16 cellular contexts compared by ENCODE assay signal in genomic region chr5:158877124-158877581, GRCh38.
DNase-seq lines count a peak whose midpoint lies in the region; ATAC-seq and TF ChIP-seq lines count a peak whose summit lies in the region.
"Had no signal": no experiment of that assay in that cellular context is flagged by ENCODE, and none has a peak within 500 bp of the region (broad histone marks: within the 10 kb centered on the region; RNA-seq: fewer than 3 reads in every experiment).

No MANE protein-coding gene starts in this region.

- H3K27ac ChIP-seq in ACC112 (ENCODE audit: low read depth, low read length) (peak overlapping the region; percentile 83), Karpas-422 (ENCODE audit: low read length) (peak overlapping the region; percentile 98), neural cell (ENCODE audit: low read length) (peak overlapping the region; percentile 4)
- H3K27ac ChIP-seq: epithelial cell of prostate had no signal

- DNase-seq in Karpas-422 (peak; percentile 65), dermis blood vessel endothelial cell (peak; percentile 10), activated gamma-delta T cell (lab: John Stamatoyannopoulos, UW) (no peak), hypothalamus (lab: John Stamatoyannopoulos, UW) (no peak)
- DNase-seq in activated T-cell treated with anti-CD3 and anti-CD28 coated beads, Interleukin-2, amount 50 U/mL, for 4 hours, result no peak
- DNase-seq: activated CD8-positive, alpha-beta T cell treated with anti-CD3 and anti-CD28 coated beads, Interleukin-2, amount 10 ng/mL, durations not matched to agents 7 days and 5 days; DMS53; NCI-H2081; occipital lobe; stimulated activated CD4-positive, alpha-beta T cell treated with anti-CD3 and anti-CD28 coated beads, Interleukin-15, amount 100 ng/mL, for 24 hours; transverse colon had no signal

- H3K4me3 ChIP-seq in ACC112 (ENCODE audit: low read depth, low read length) (peak overlapping the region; percentile 15; the same call in 1 of the 2 replicates), Karpas-422 (ENCODE audit: low read length) (peak overlapping the region; percentile 54; the same call in 1 of the 2 replicates), neural cell (ENCODE audit: low read length) (no peak overlapping the region)
- H3K4me3 ChIP-seq: transverse colon had no signal

- H3K36me3 Mint-ChIP-seq in activated T-cell treated with anti-CD3 and anti-CD28 coated beads, Interleukin-2, amount 50 U/mL, for 4 hours (ENCODE audit: insufficient read depth), result peaks cover 2% of the 10 kb centered on the region

- H3K9me3 ChIP-seq in Karpas-422 (ENCODE audit: low read length) (no peaks in the 10 kb centered on the region), neural cell (ENCODE audit: low read length) (no peaks in the 10 kb centered on the region)
- H3K9me3 ChIP-seq: transverse colon had no signal

- H4K20me1 ChIP-seq in Karpas-422 (ENCODE audit: insufficient read depth, low read depth, low read length) (no peaks in the 10 kb centered on the region), neural cell (ENCODE audit: insufficient read depth) (no peaks in the 10 kb centered on the region)

- no peak for TF ChIP-seq RAD21 in neural cell (conservative IDR thresholded peaks at IDR 0.05)

- no peaks in the 10 kb centered on the region for H3K9me3 Mint-ChIP-seq in activated T-cell treated with anti-CD3 and anti-CD28 coated beads, Interleukin-2, amount 50 U/mL, for 4 hours
- H3K9me3 Mint-ChIP-seq: central memory CD8-positive, alpha-beta T cell had no signal

- H3K36me3 ChIP-seq in ACC112 (ENCODE audit: insufficient read depth, low read length), result no peaks in the 10 kb centered on the region
- no peaks in the 10 kb centered on the region for H3K36me3 ChIP-seq in Karpas-422 (ENCODE audit: insufficient read depth, low read length)
- H3K36me3 ChIP-seq in neural cell (ENCODE audit: insufficient read depth, low read length), result no peaks in the 10 kb centered on the region
- H3K36me3 ChIP-seq: transverse colon had no signal

- no peak overlapping the region for H3K4me3 Mint-ChIP-seq in activated T-cell treated with anti-CD3 and anti-CD28 coated beads, Interleukin-2, amount 50 U/mL, for 4 hours
- H3K4me3 Mint-ChIP-seq: activated CD8-positive, alpha-beta T cell treated with anti-CD3 and anti-CD28 coated beads, Interleukin-2, amount 10 ng/mL, durations not matched to agents 7 days and 5 days; central memory CD8-positive, alpha-beta T cell had no signal

- peaks cover 10% of the 10 kb centered on the region for H3F3A ChIP-seq in neural cell (ENCODE audit: insufficient read depth, low read length, poor library complexity, severe bottlenecking)

- peaks cover 30% of the 10 kb centered on the region for H3K4me1 Mint-ChIP-seq in activated T-cell treated with anti-CD3 and anti-CD28 coated beads, Interleukin-2, amount 50 U/mL, for 4 hours (ENCODE audit: low read depth)

- H2AFZ ChIP-seq in ACC112 (ENCODE audit: low read length, unreplicated experiment), result peak overlapping the region; percentile 42
- no peak overlapping the region for H2AFZ ChIP-seq in Karpas-422 (ENCODE audit: low read length)
- H2AFZ ChIP-seq in neural cell (ENCODE audit: low read depth, low read length), result no peak overlapping the region

- H3K4me2 ChIP-seq in Karpas-422 (ENCODE audit: low read depth, low read length, poor library complexity, severe bottlenecking) (peak overlapping the region; percentile 65), neural cell (ENCODE audit: low read length) (no peak overlapping the region)

- H3K9me2 ChIP-seq in Karpas-422 (replicated peaks; ENCODE audit: insufficient read depth, low read length) (no peaks in the 10 kb centered on the region), neural cell (ENCODE audit: insufficient read depth, low read length) (no peaks in the 10 kb centered on the region)

- no peak for TF ChIP-seq CTCF in neural cell (IDR thresholded peaks at IDR 0.05; ENCODE audit: poor library complexity, severe bottlenecking)

- peaks cover 8% of the 10 kb centered on the region for H3K27me3 Mint-ChIP-seq in activated T-cell treated with anti-CD3 and anti-CD28 coated beads, Interleukin-2, amount 50 U/mL, for 4 hours (ENCODE audit: low read depth)

- H3K27me3 ChIP-seq in ACC112 (ENCODE audit: insufficient read depth, low read length) (no peaks in the 10 kb centered on the region), Karpas-422 (ENCODE audit: low read length) (no peaks in the 10 kb centered on the region), neural cell (ENCODE audit: insufficient read depth, low read depth, low read length) (no peaks in the 10 kb centered on the region)
- H3K27me3 ChIP-seq: transverse colon had no signal

- peaks cover 28% of the 10 kb centered on the region for H3K79me2 ChIP-seq in ACC112 (ENCODE audit: control insufficient read depth, insufficient read depth, low read length, unreplicated experiment)
- H3K79me2 ChIP-seq in Karpas-422 (ENCODE audit: low read length), result peaks cover 79% of the 10 kb centered on the region
- H3K79me2 ChIP-seq in neural cell (replicated peaks; ENCODE audit: insufficient read depth, low read length), result peaks cover 68% of the 10 kb centered on the region

- no peak for TF ChIP-seq EP300 in neural cell (conservative IDR thresholded peaks at IDR 0.05; ENCODE audit: poor library complexity, severe bottlenecking)

- no peak for ATAC-seq in activated T-cell treated with anti-CD3 and anti-CD28 coated beads, Interleukin-2, amount 50 U/mL, for 4 hours
- ATAC-seq in HG02798 (IDR thresholded peaks at IDR 0.05; ENCODE audit: poor library complexity, unreplicated experiment), result no peak
- ATAC-seq: activated CD8-positive, alpha-beta T cell treated with anti-CD3 and anti-CD28 coated beads, Interleukin-2, amount 10 ng/mL, durations not matched to agents 7 days and 5 days had no signal

- H3K9ac ChIP-seq in Karpas-422 (ENCODE audit: low read length) (peak overlapping the region; percentile 64), neural cell (ENCODE audit: low read length) (no peak overlapping the region)

- H3K4me1 ChIP-seq in ACC112 (ENCODE audit: control insufficient read depth, insufficient read depth, low read length, unreplicated experiment) (peaks cover 56% of the 10 kb centered on the region), Karpas-422 (ENCODE audit: low read length) (peaks cover 100% of the 10 kb centered on the region)

TF ChIP-seq in neural cell, 6 proteins besides CTCF, POLR2A, EP300 and RAD21:
- no peak for TF ChIP-seq REST (IDR thresholded peaks at IDR 0.05; ENCODE audit: borderline replicate concordance)
- no peak for TF ChIP-seq TAF1 (IDR thresholded peaks at IDR 0.05; ENCODE audit: low read depth)
- no peak for TF ChIP-seq MXI1 (conservative IDR thresholded peaks at IDR 0.05; ENCODE audit: poor library complexity, severe bottlenecking)
- TF ChIP-seq SMC3 (conservative IDR thresholded peaks at IDR 0.05; ENCODE audit: poor library complexity), result no peak

Comparison
In these comparisons a context has a peak if more than half of its experiments do, and no peak if none do; other contexts are left out.
1. H3K27ac ChIP-seq: peak in every context shown above with its lines; median percentile 98 in Karpas-422; 83 in ACC112; 4 in neural cell.
2. DNase-seq: peak in Karpas-422 (single experiment) and dermis blood vessel endothelial cell (single experiment); none in activated T-cell treated with anti-CD3 and anti-CD28 coated beads, Interleukin-2, amount 50 U/mL, for 4 hours (single experiment), activated gamma-delta T cell (single experiment) and hypothalamus (0 of 51).